Comparison of ENCODE assay signal across 8 cellular contexts in the genomic region with DNA sequence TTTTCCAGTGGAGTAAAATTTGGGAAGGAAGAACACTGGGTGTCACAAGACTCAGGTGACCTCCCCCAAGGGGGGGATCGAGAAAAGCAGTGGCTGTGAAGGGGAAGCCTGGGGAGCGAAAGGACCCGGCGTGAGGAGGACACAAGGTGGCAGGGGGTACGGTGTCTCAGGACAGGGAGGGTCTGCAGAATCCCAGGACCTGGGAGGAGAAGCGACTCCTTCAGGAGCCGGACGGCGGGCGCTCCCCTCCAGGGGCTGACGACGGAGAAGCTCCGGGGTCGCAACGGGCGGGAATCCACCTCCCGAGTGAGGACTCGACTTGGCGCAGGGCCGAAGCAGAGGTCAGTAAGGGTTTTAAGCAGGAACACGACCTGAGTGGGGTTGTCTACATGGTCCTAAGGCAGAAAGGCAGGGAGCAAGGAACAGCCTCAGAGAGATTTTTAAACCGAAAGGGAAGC. TPM values are rescaled to one million over a fixed set of nuclear protein-coding genes. Genes with fewer than 3 reads are reported as not detected.
DNase-seq lines count a peak whose midpoint lies in the region; ATAC-seq, FAIRE-seq and TF ChIP-seq lines count a peak whose summit lies in the region.

No MANE protein-coding gene starts in this region.

- peaks cover 6 to 8% of the 10 kb centered on the region in 2 donors for H3K36me3 ChIP-seq in kidney (ENCODE audit: control insufficient read depth in 1 of 2, insufficient read depth in 2 of 2, low read length in 2 of 2)

- no peaks in the 10 kb centered on the region for H3K27me3 Mint-ChIP-seq in MCF 10A (ENCODE audit: insufficient read depth, unreplicated experiment)

- DNase-seq in Right ventricle myocardium inferior (ENCODE audit: missing footprints): peak; percentile 74
- DNase-seq in cardiac septum (ENCODE audit: low spot score): no peak
- DNase-seq in LNCaP clone FGC (ENCODE audit: low read depth): no peak
- peak; percentile 3 for DNase-seq in MCF 10A (ENCODE audit: unreplicated experiment)
- DNase-seq in kidney: peak; percentile 80
- peak; percentile 30 for DNase-seq in stimulated activated naive CD8-positive, alpha-beta T cell treated with anti-CD3 and anti-CD28 coated beads, Interleukin-15, Interleukin-2, amounts not matched to agents 100 U/mL and 50 U/mL, for 24 hours
- no peak for DNase-seq in amniotic stem cell (lab: John Stamatoyannopoulos, UW)

- CTCF ChIA-PET in MCF 10A (lab: Yijun Ruan, JAX): interaction anchor here (2.2 kb wide), 1 partner anchor 32 kb away, joined by 4 read pairs; no protein-coding TSS in a partner anchor

- no peaks in the 10 kb centered on the region for H3K9me3 ChIP-seq in kidney (ENCODE audit: control insufficient read depth in 1 of 2, low read length in 2 of 2)

- peaks cover 4% of the 10 kb centered on the region for H3K9me3 Mint-ChIP-seq in MCF 10A (ENCODE audit: unreplicated experiment)

- H3K27ac ChIP-seq in kidney (ENCODE audit: low read depth in 2 of 2, low read length in 2 of 2): peak overlapping the region; percentile 68 to 92

- TSS peak; percentile 46 for BruUV-seq in MCF 10A (replicated peaks; lab: Mats Ljungman, UMichigan)

- no peak for FAIRE-seq in kidney (lab: Jason Lieb, UNC)

- H3K27ac Mint-ChIP-seq in MCF 10A (ENCODE audit: low read depth, unreplicated experiment): peak overlapping the region; percentile 60

- POLR2A ChIA-PET in MCF 10A (lab: Yijun Ruan, JAX): interaction anchor here (1.0 to 3.7 kb wide), 4 partner anchors 18 to 122 kb away, joined by 3 to 45 read pairs (median 24); a partner anchor contains a TSS

- peak overlapping the region; percentile 99 for H3K4me3 Mint-ChIP-seq in MCF 10A (ENCODE audit: unreplicated experiment)

- TF ChIP-seq CTCF in LNCaP clone FGC (IDR thresholded peaks at IDR 0.05; ENCODE audit: control insufficient read depth, extremely low read depth, insufficient read depth) (no peak), MCF 10A (IDR thresholded peaks at IDR 0.05; ENCODE audit: unreplicated experiment) (no peak), kidney (IDR thresholded peaks at IDR 0.05; ENCODE audit: borderline replicate concordance, extremely low read depth, insufficient read depth) (no peak)

- peaks cover 11% of the 10 kb centered on the region for H3K4me1 Mint-ChIP-seq in MCF 10A (ENCODE audit: insufficient read depth, unreplicated experiment)

- peaks cover 34% of the 10 kb centered on the region for H3K36me3 Mint-ChIP-seq in MCF 10A (ENCODE audit: insufficient read depth, unreplicated experiment)

- ATAC-seq in Right ventricle myocardium inferior (peak; percentile 39), HG03442 (IDR thresholded peaks at IDR 0.05; ENCODE audit: unreplicated experiment) (no peak)
- ATAC-seq in stimulated activated naive CD8-positive, alpha-beta T cell treated with anti-CD3 and anti-CD28 coated beads, Interleukin-15, Interleukin-2, amounts not matched to agents 100 U/mL and 50 U/mL, for 24 hours: peak; percentile 25

- peak overlapping the region; percentile 92 to 98 for H3K9ac ChIP-seq in kidney (ENCODE audit: low read length in 2 of 2)

- intact Hi-C loops in Right ventricle myocardium inferior (cut with DNase I) (loop anchor here (1.0 to 2.0 kb wide), 2 partner anchors 18 to 32 kb away; a partner anchor contains a TSS), cardiac septum (cut with DNase I) (loop anchor here (1.0 to 5.0 kb wide), 2 partner anchors 18 to 34 kb away; a partner anchor contains a TSS), MCF 10A (cut with micrococcal nuclease) (no loop called here), kidney (cut with DNase I) (no loop called here)

- H3K4me3 ChIP-seq in LNCaP clone FGC (ENCODE audit: low read depth, low read length) (peak overlapping the region; percentile 75), kidney (ENCODE audit: low read length in 2 of 2) (peak overlapping the region; percentile 98 to 100)

- peaks cover 3 to 10% of the 10 kb centered on the region in 2 donors for H3K4me1 ChIP-seq in kidney (ENCODE audit: control insufficient read depth in 1 of 2, insufficient read depth in 1 of 2, low read depth in 1 of 2, low read length in 2 of 2)

RNA-seq across cellular contexts. Expression of a gene that starts 0.5 kb away (rescaled TPM):
- total RNA-seq in Right ventricle myocardium inferior (6.8 TPM), cardiac septum (5.9 TPM), MCF 10A (2022) (4.3 and 7.7 TPM in 2 replicates), kidney (21.9 TPM)
- 7.1 TPM for polyA plus RNA-seq in kidney (ENCODE audit: insufficient read depth, low read depth, low replicate concordance)

RNA-seq across cellular contexts. Expression of a gene that starts 19.0 kb away (rescaled TPM):
- total RNA-seq in Right ventricle myocardium inferior (338 TPM), cardiac septum (466 TPM), MCF 10A (2022) (194 and 211 TPM in 2 replicates), kidney (314 TPM)
- 346 TPM for polyA plus RNA-seq in kidney (ENCODE audit: insufficient read depth, low read depth, low replicate concordance)

RNA-seq across cellular contexts. Expression of a gene that starts 31.2 kb away (rescaled TPM):
- total RNA-seq in Right ventricle myocardium inferior: 5.2 TPM
- total RNA-seq in cardiac septum: 4.3 TPM
- 9.5 and 13.5 TPM in 2 replicates for total RNA-seq in MCF 10A (2022)
- total RNA-seq in kidney: 12.8 TPM
- 3.2 TPM for polyA plus RNA-seq in kidney (ENCODE audit: insufficient read depth, low read depth, low replicate concordance)

Comparison
In these comparisons a context has a peak if more than half of its experiments do, and no peak if none do; other contexts are left out.
1. DNase-seq: peak in Right ventricle myocardium inferior (single experiment), MCF 10A (single experiment), kidney (single experiment) and stimulated activated naive CD8-positive, alpha-beta T cell treated with anti-CD3 and anti-CD28 coated beads, Interleukin-15, Interleukin-2, amounts not matched to agents 100 U/mL and 50 U/mL, for 24 hours (single experiment); none in cardiac septum (single experiment), LNCaP clone FGC (single experiment) and amniotic stem cell (single experiment).
2. intact Hi-C loops: an anchor here in Right ventricle myocardium inferior (1.0 to 2.0 kb wide) and cardiac septum (1.0 to 5.0 kb wide); none called in MCF 10A and kidney.